In genomic region chr7:28596245-28596935, GRCh38 we compare ENCODE assay signal across 2 cellular contexts.
TF ChIP-seq lines count a peak whose summit lies in the region.

No MANE protein-coding gene starts in this region.

TF ChIP-seq in H1, 55 proteins besides CTCF, POLR2A, EP300 and RAD21 (continued from another document):
- no peak for TF ChIP-seq RXRA (IDR thresholded peaks at IDR 0.05; ENCODE audit: insufficient read depth, low read depth, low read length)
- no peak for TF ChIP-seq SRF (IDR thresholded peaks at IDR 0.05; ENCODE audit: low read depth, low read length)
- TF ChIP-seq CTBP2 (IDR thresholded peaks at IDR 0.05; ENCODE audit: borderline replicate concordance, insufficient read depth, insufficient read length, low read length) = no peak
- TF ChIP-seq MAX (IDR thresholded peaks at IDR 0.05) = no peak
- no peak for TF ChIP-seq TBP (IDR thresholded peaks at IDR 0.05; ENCODE audit: low read depth, low read length)
- no peak for TF ChIP-seq SIRT6 (IDR thresholded peaks at IDR 0.05; ENCODE audit: low read length)
- TF ChIP-seq KDM4A (IDR thresholded peaks at IDR 0.05; ENCODE audit: low read depth, low read length, severe bottlenecking) = no peak
- TF ChIP-seq TAF7 (optimal IDR thresholded peaks at IDR 0.05; ENCODE audit: borderline replicate concordance, low read depth, low read length) = no peak
- TF ChIP-seq GTF2F1 (IDR thresholded peaks at IDR 0.05; ENCODE audit: borderline replicate concordance, low read depth, low read length) = no peak
- no peak for TF ChIP-seq ATF3 (IDR thresholded peaks at IDR 0.05; ENCODE audit: insufficient read depth, low read depth, low read length)
- no peak for TF ChIP-seq EZH2 (IDR thresholded peaks at IDR 0.05; ENCODE audit: low read depth, low read length, severe bottlenecking)

TF ChIP-seq in HepG2, 621 proteins besides CTCF, POLR2A, EP300 and RAD21 (continued from another document):
- TF ChIP-seq PCBP2 (optimal IDR thresholded peaks at IDR 0.05; ENCODE audit: low read depth, low read length, poor library complexity, severe bottlenecking) = no peak
- TF ChIP-seq ARID5B (CRISPR knock-in tag; IDR thresholded peaks at IDR 0.05) = 0 out of 2 replicates have a peak, but pooled peaks have one; percentile 22
- TF ChIP-seq FOXA1 (IDR thresholded peaks at IDR 0.05) = no peak
- TF ChIP-seq FOXA1 (CRISPR knock-in tag; IDR thresholded peaks at IDR 0.05) = peak; percentile 61
- peak; percentile 50 for TF ChIP-seq CEBPG (CRISPR knock-in tag; IDR thresholded peaks at IDR 0.05)
TF ChIP-seq in HepG2: peak in this region for 4.
